ENCODE assay signal across 9 cellular contexts in the genomic region with DNA sequence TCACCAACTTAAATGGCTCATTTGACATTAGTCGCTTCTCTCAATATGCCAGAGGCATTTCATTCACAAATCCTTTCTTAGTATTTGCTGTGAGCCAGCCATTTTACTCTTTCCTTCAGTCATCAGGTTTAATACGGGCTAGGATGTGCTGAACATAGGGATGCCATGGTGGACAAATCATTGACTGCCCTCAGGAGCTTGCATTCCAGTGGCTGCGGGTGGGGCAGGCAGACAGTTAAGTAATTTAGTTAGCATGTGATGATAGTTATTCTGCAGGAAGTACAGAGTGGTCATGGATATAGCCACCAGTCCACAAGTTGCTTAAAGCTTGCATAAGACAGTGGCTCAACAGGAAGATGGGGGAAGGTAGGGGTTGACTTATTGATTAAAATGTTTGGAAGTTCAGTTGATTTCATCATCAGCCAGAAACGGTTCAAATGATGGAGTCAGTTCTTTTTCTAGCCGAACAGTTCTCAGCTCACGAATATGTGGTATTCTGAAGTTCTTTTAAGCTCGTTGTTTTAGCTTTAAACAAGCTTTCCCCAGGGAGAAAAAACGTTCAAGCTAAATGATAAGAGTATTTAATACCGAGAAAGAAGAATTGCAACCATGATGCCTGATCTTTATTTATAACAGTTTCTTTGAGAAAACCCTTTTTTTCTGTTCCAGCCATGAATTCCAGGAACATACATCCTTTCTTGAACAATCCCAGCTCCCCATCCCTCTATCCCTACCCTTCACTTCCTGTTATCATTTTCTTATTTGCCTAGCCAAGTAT. TPM values are rescaled to one million over a fixed set of nuclear protein-coding genes. Genes with fewer than 3 reads are reported as not detected.
DNase-seq lines count a peak whose midpoint lies in the region; ATAC-seq and TF ChIP-seq lines count a peak whose summit lies in the region.
"Had no signal": no experiment of that assay in that cellular context is flagged by ENCODE, and none has a peak within 500 bp of the region (broad histone marks: within the 10 kb centered on the region; RNA-seq: fewer than 3 reads in every experiment).

No MANE protein-coding gene starts in this region.

- TF ChIP-seq EP300 in gastroesophageal sphincter (IDR thresholded peaks at IDR 0.05), result no peak

- DNase-seq in T-helper 2 cell treated with Interferon-gamma antibody and Interleukin-4, amounts not matched to agents 5 μg/mL and 100 μg/mL, for 36 hours (ENCODE audit: low spot score), result no peak
- DNase-seq in T-helper 2 cell (no peak), T-helper 17 cell (no peak), retina (peak; percentile 52)
- no peak for DNase-seq in stimulated activated CD4-positive, alpha-beta T cell treated with anti-CD3 and anti-CD28 coated beads, Interleukin-4, amount 100 ng/mL, for 24 hours
- no peak for DNase-seq in activated naive CD4-positive, alpha-beta T cell (lab: John Stamatoyannopoulos, UW)

- H3K9me3 ChIP-seq in T-helper 17 cell (ENCODE audit: control insufficient read depth, low read length, poor library complexity, severe bottlenecking) (no peaks in the 10 kb centered on the region), gastroesophageal sphincter (no peaks in the 10 kb centered on the region)

- no peak for TF ChIP-seq POLR2A in gastroesophageal sphincter (IDR thresholded peaks at IDR 0.05)

- H3K4me3 Mint-ChIP-seq in T-helper 2 cell treated with Interferon-gamma antibody and Interleukin-4, amounts not matched to agents 5 μg/mL and 100 μg/mL, for 36 hours, result peak overlapping the region; percentile 77
- peak overlapping the region; percentile 93 for H3K4me3 Mint-ChIP-seq in T-helper 17 cell

- 33 to 83% methylated on average over 9 of the region's 9 CpGs for WGBS in gastroesophageal sphincter (ENCODE audit: low coverage in 1 of 2), 2 donors

- H3K9me3 Mint-ChIP-seq in T-helper 2 cell treated with Interferon-gamma antibody and Interleukin-4, amounts not matched to agents 5 μg/mL and 100 μg/mL, for 36 hours, result no peaks in the 10 kb centered on the region

- peaks cover 32% of the 10 kb centered on the region for H3K27me3 ChIP-seq in gastroesophageal sphincter

- H3K4me1 ChIP-seq in gastroesophageal sphincter, result peaks cover 0 to 16% (median 0%) of the 10 kb centered on the region in 3 donors

- H3K36me3 Mint-ChIP-seq in T-helper 2 cell treated with Interferon-gamma antibody and Interleukin-4, amounts not matched to agents 5 μg/mL and 100 μg/mL, for 36 hours (ENCODE audit: low read depth), result no peaks in the 10 kb centered on the region
- no peaks in the 10 kb centered on the region for H3K36me3 Mint-ChIP-seq in T-helper 17 cell (ENCODE audit: low read depth)

- no peak overlapping the region for H3K27ac Mint-ChIP-seq in T-helper 2 cell treated with Interferon-gamma antibody and Interleukin-4, amounts not matched to agents 5 μg/mL and 100 μg/mL, for 36 hours
- H3K27ac Mint-ChIP-seq in T-helper 17 cell, result peak overlapping the region; percentile 70

- peak overlapping the region in 1 of 2 donors; percentile 67 for H3K4me3 ChIP-seq in gastroesophageal sphincter

- ATAC-seq in T-helper 17 cell (no peak), gastroesophageal sphincter (peak; percentile 43), HG03520 (IDR thresholded peaks at IDR 0.05; ENCODE audit: unreplicated experiment) (no peak)

- H3K36me3 ChIP-seq in gastroesophageal sphincter, result no peaks in the 10 kb centered on the region
- H3K36me3 ChIP-seq: BLaER1 treated with 17β-estradiol and CSF1 and Interleukin-3, amounts not matched to agents 10 nM and 100 nM had no signal

- peaks cover 7% of the 10 kb centered on the region for H3K4me1 Mint-ChIP-seq in T-helper 2 cell treated with Interferon-gamma antibody and Interleukin-4, amounts not matched to agents 5 μg/mL and 100 μg/mL, for 36 hours (ENCODE audit: low read depth)
- peaks cover 13% of the 10 kb centered on the region for H3K4me1 Mint-ChIP-seq in T-helper 17 cell

- peaks cover 64% of the 10 kb centered on the region for H3K27me3 Mint-ChIP-seq in T-helper 2 cell treated with Interferon-gamma antibody and Interleukin-4, amounts not matched to agents 5 μg/mL and 100 μg/mL, for 36 hours (ENCODE audit: low read depth)
- H3K27me3 Mint-ChIP-seq in T-helper 17 cell, result peaks cover 9% of the 10 kb centered on the region

- peak overlapping the region in 3 of 4 donors; percentile 3 to 79 (median 69) for H3K27ac ChIP-seq in gastroesophageal sphincter

- TF ChIP-seq CTCF in gastroesophageal sphincter (IDR thresholded peaks at IDR 0.05), result no peak

RNA-seq across cellular contexts. Expression of a gene that starts 1.4 kb away (rescaled TPM):
- total RNA-seq in T-helper 17 cell, result 1 to 10 TPM in 1 of 2 donors, under 1 TPM in 1; 0.68 to 2.3 TPM
- 1 to 10 TPM; 2.3 to 6.5 (median 4.1) TPM for total RNA-seq in gastroesophageal sphincter
